ENCODE assay signal across 2 cellular contexts in the genomic region with DNA sequence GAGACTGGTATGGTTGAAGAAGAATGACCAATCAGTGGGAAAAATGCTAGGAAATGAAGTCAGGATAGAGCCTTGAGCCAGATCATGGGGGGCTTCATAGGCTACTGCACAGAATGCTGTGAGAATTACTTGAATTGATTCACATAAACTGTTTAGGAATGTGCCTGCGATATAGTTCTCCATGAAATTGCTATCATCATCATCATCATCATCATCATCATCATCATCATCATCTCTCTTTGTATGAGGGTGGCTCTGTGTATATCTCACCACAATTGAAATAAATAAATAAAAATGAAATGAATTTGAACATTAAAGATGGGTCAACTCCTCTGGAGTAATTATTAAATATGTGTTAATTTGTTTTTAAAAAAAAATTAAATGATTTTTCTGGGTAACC.
TF ChIP-seq lines count a peak whose summit lies in the region.

No MANE protein-coding gene starts in this region.

TF ChIP-seq in HepG2, 621 proteins besides CTCF, POLR2A, EP300 and RAD21:
- TF ChIP-seq MED13 (CRISPR knock-in tag; IDR thresholded peaks at IDR 0.05) (no peak), TCF7 (IDR thresholded peaks at IDR 0.05; ENCODE audit: low read depth) (no peak), NFIC (IDR thresholded peaks at IDR 0.05; ENCODE audit: low read length) (no peak), CREB1 (IDR thresholded peaks at IDR 0.05) (peak; percentile 78), CREB1 (CRISPR knock-in tag; IDR thresholded peaks at IDR 0.05) (no peak)
- TF ChIP-seq, protein P1, sequence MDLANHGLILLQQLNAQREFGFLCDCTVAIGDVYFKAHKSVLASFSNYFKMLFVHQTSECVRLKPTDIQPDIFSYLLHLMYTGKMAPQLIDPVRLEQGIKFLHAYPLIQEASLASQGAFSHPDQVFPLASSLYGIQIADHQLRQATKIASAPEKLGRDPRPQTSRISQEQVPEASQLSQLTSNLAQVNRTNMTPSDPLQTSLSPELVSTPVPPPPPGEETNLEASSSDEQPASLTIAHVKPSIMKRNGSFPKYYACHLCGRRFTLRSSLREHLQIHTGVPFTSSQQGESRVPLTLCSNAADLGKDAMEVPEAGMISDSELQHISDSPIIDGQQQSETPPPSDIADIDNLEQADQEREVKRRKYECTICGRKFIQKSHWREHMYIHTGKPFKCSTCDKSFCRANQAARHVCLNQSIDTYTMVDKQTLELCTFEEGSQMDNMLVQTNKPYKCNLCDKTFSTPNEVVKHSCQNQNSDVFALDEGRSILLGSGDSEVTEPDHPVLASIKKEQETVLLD (CRISPR knock-in tag; IDR thresholded peaks at IDR 0.05; ENCODE audit: low read depth) = no peak

TF ChIP-seq in HEK293, 187 proteins besides CTCF, POLR2A, EP300 and RAD21:
- no peak for TF ChIP-seq ZBTB48 (tag by site-specific recombination; IDR thresholded peaks at IDR 0.05)
- TF ChIP-seq, protein P2, sequence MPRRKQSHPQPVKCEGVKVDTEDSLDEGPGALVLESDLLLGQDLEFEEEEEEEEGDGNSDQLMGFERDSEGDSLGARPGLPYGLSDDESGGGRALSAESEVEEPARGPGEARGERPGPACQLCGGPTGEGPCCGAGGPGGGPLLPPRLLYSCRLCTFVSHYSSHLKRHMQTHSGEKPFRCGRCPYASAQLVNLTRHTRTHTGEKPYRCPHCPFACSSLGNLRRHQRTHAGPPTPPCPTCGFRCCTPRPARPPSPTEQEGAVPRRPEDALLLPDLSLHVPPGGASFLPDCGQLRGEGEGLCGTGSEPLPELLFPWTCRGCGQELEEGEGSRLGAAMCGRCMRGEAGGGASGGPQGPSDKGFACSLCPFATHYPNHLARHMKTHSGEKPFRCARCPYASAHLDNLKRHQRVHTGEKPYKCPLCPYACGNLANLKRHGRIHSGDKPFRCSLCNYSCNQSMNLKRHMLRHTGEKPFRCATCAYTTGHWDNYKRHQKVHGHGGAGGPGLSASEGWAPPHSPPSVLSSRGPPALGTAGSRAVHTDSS (tag by site-specific recombination; IDR thresholded peaks at IDR 0.05) = peak; percentile 91
- TF ChIP-seq SCRT1 (tag by site-specific recombination; IDR thresholded peaks at IDR 0.05; ENCODE audit: borderline replicate concordance) = no peak
- TF ChIP-seq, protein P3, sequence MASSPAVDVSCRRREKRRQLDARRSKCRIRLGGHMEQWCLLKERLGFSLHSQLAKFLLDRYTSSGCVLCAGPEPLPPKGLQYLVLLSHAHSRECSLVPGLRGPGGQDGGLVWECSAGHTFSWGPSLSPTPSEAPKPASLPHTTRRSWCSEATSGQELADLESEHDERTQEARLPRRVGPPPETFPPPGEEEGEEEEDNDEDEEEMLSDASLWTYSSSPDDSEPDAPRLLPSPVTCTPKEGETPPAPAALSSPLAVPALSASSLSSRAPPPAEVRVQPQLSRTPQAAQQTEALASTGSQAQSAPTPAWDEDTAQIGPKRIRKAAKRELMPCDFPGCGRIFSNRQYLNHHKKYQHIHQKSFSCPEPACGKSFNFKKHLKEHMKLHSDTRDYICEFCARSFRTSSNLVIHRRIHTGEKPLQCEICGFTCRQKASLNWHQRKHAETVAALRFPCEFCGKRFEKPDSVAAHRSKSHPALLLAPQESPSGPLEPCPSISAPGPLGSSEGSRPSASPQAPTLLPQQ (tag by site-specific recombination; IDR thresholded peaks at IDR 0.05) = no peak
- no peak for TF ChIP-seq GLI2 (tag by site-specific recombination; IDR thresholded peaks at IDR 0.05; ENCODE audit: borderline replicate concordance, low read depth)
TF ChIP-seq in HEK293: peak in this region for 1.
